1 cellular context compared by ENCODE assay signal in the genomic region with DNA sequence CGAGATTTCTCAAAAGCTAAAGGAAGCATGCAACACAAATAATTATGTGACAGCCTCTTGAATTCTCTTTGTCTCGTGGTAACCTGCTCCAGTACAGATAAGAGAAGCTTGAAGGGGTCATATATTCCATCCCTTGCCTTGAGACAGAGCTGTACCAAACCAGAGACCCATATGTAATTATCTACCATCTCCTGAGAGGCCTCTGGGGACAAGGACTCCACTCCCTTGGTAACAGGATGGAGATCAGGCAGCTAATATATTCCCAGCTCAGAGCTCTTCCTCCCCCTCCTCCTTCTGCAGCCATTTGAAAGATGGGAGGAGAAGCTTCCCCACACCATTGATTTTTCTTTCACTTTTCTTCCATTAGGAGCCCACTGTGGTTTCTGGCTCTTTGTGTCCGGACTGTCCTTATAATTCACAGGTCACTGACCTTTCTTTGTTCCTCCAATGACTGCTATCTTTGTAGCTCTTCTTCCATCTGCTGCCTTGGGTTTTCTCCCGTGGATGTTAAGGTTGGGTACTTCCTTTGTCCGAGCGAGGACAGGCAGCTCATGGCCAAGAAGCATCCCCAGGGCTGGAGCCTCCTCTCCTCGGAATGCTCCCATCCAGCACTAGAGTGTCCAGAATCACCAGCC.
A peak's percentile ranks its signal among the peaks of the same experiment; 100 is the strongest.
TF ChIP-seq lines count a peak whose summit lies in the region.

No MANE protein-coding gene starts in this region.

TF ChIP-seq in HepG2, 621 proteins besides CTCF, POLR2A, EP300 and RAD21:
- no peak for TF ChIP-seq ELF4 (CRISPR knock-in tag; IDR thresholded peaks at IDR 0.05; ENCODE audit: borderline replicate concordance)
- 0 out of 2 replicates have a peak, but pooled peaks have one; percentile 7 for TF ChIP-seq CBX2 (IDR thresholded peaks at IDR 0.05; ENCODE audit: low read depth, low read length)
- TF ChIP-seq CBX2 (CRISPR knock-in tag; IDR thresholded peaks at IDR 0.05; ENCODE audit: low read depth): no peak
- TF ChIP-seq NR2F2 (IDR thresholded peaks at IDR 0.05; ENCODE audit: borderline replicate concordance, low read depth): no peak
- TF ChIP-seq ZBTB20 (CRISPR knock-in tag; IDR thresholded peaks at IDR 0.05; ENCODE audit: borderline replicate concordance, low read depth): no peak
- TF ChIP-seq, protein P1, sequence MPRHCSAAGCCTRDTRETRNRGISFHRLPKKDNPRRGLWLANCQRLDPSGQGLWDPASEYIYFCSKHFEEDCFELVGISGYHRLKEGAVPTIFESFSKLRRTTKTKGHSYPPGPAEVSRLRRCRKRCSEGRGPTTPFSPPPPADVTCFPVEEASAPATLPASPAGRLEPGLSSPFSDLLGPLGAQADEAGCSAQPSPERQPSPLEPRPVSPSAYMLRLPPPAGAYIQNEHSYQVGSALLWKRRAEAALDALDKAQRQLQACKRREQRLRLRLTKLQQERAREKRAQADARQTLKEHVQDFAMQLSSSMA (CRISPR knock-in tag; IDR thresholded peaks at IDR 0.05): no peak
- no peak for TF ChIP-seq ZNF547 (CRISPR knock-in tag; IDR thresholded peaks at IDR 0.05)
- TF ChIP-seq POLR2G (IDR thresholded peaks at IDR 0.05; ENCODE audit: low read depth, low read length): no peak
TF ChIP-seq in HepG2: peak in this region for 1.
